ENCODE assay signal across 8 cellular contexts in genomic region chr1:149646360-149647017, GRCh38.
A peak's percentile ranks its signal among the peaks of the same experiment; 100 is the strongest.
DNase-seq lines count a peak whose midpoint lies in the region; ATAC-seq and TF ChIP-seq lines count a peak whose summit lies in the region.
"Not testable (repeated sequence)": the region's sequence is repeated elsewhere in the genome, so short reads cannot be mapped to it uniquely, and the experiment has no call there.

No MANE protein-coding gene starts in this region.

- H3K4me3 ChIP-seq in MG63, result not testable (repeated sequence)
- H3K4me3 ChIP-seq in breast epithelium (peak overlapping the region; percentile 28 to 58 (median 48)), stomach smooth muscle (ENCODE audit: low read length in 2 of 2) (peak overlapping the region; percentile 43 to 61)

- H3K4me1 ChIP-seq in breast epithelium; foreskin keratinocyte; stomach smooth muscle (ENCODE audit: control insufficient read depth, insufficient read depth, low read length): not testable (repeated sequence)

- H3K9ac ChIP-seq in stomach smooth muscle (ENCODE audit: low read length in 2 of 2), result peak overlapping the region in 1 of 2 donors; percentile 42

- H3K27ac ChIP-seq in breast epithelium (peak overlapping the region; percentile 63 to 72), stomach smooth muscle (ENCODE audit: low read length) (peak overlapping the region; percentile 18)
- H3K27ac ChIP-seq in foreskin keratinocyte, result not testable (repeated sequence)

- TF ChIP-seq POLR2A in breast epithelium (IDR thresholded peaks at IDR 0.05), result not testable (repeated sequence)

- not testable (repeated sequence) for H3K9me3 ChIP-seq in MG63; breast epithelium; stomach smooth muscle (ENCODE audit: control insufficient read depth in 2 of 2, low read length in 2 of 2)

- ATAC-seq in foreskin keratinocyte (peak; percentile 50), omental fat pad (ENCODE audit: low FRiP score) (peak; percentile 66)

- DNase-seq in CD1c-positive myeloid dendritic cell (ENCODE audit: extremely low spot score), result peak; percentile 5
- DNase-seq in MG63, result peak; percentile 7
- DNase-seq in activated T-cell treated with anti-CD3 and anti-CD28 coated beads, Interleukin-2, amount 50 U/mL, for 1 hour, result peak; percentile 36
- not testable (repeated sequence) for DNase-seq in breast epithelium (ENCODE audit: low spot score in 2 of 2); omental fat pad (ENCODE audit: low spot score)
- DNase-seq in foreskin keratinocyte, result peak in 1 of 2 donors; percentile 13
- peak; percentile 53 for DNase-seq in left kidney (ENCODE audit: low read depth, low spot score)

- intact Hi-C loops in breast epithelium (cut with DNase I; ENCODE audit: low total_unique reads), result not testable (repeated sequence)

- TF ChIP-seq CTCF in breast epithelium (IDR thresholded peaks at IDR 0.05); foreskin keratinocyte (conservative IDR thresholded peaks at IDR 0.05); omental fat pad (IDR thresholded peaks at IDR 0.05): not testable (repeated sequence)

- H3K27me3 ChIP-seq in MG63; breast epithelium; foreskin keratinocyte; stomach smooth muscle (ENCODE audit: control insufficient read depth in 1 of 2, insufficient read depth in 2 of 2, low read length in 2 of 2): not testable (repeated sequence)

- H3K36me3 ChIP-seq in MG63; breast epithelium; stomach smooth muscle (ENCODE audit: control insufficient read depth in 2 of 2, insufficient read depth in 2 of 2, low read length in 2 of 2): not testable (repeated sequence)
